Comparison of ENCODE assay signal across 1 cellular context in genomic region chr1:920506-920905, GRCh38.
TF ChIP-seq lines count a peak whose summit lies in the region.

No MANE protein-coding gene starts in this region.

TF ChIP-seq in H1, 55 proteins besides CTCF, POLR2A, EP300 and RAD21:
- TF ChIP-seq RFX5 (IDR thresholded peaks at IDR 0.05; ENCODE audit: borderline replicate concordance, low read depth, low read length) (no peak), POU5F1 (IDR thresholded peaks at IDR 0.05; ENCODE audit: low read depth, low read length) (no peak), SP2 (IDR thresholded peaks at IDR 0.05; ENCODE audit: low read length) (no peak), BRCA1 (IDR thresholded peaks at IDR 0.05; ENCODE audit: low read depth, low read length) (no peak), CHD7 (IDR thresholded peaks at IDR 0.05; ENCODE audit: insufficient replicate concordance, low read length) (no peak), SP4 (IDR thresholded peaks at IDR 0.05; ENCODE audit: low read length) (no peak), GABPA (IDR thresholded peaks at IDR 0.05; ENCODE audit: borderline replicate concordance, insufficient read depth, low read length) (no peak), KDM1A (IDR thresholded peaks at IDR 0.05; ENCODE audit: borderline replicate concordance, low read length) (no peak), CTBP2 (IDR thresholded peaks at IDR 0.05; ENCODE audit: borderline replicate concordance, insufficient read depth, insufficient read length, low read length) (no peak), CHD1 (IDR thresholded peaks at IDR 0.05; ENCODE audit: low read depth, low read length) (no peak), HDAC2 (IDR thresholded peaks at IDR 0.05; ENCODE audit: borderline replicate concordance in 1 of 2, low read depth in 2 of 2, low read length in 2 of 2) (no peak), ATF3 (IDR thresholded peaks at IDR 0.05; ENCODE audit: insufficient read depth, low read depth, low read length) (no peak), MAX (IDR thresholded peaks at IDR 0.05) (no peak), CBX5 (IDR thresholded peaks at IDR 0.05; ENCODE audit: low read depth, low read length) (no peak), CBX8 (IDR thresholded peaks at IDR 0.05; ENCODE audit: borderline replicate concordance, low read depth, low read length) (no peak), TAF7 (optimal IDR thresholded peaks at IDR 0.05; ENCODE audit: borderline replicate concordance, low read depth, low read length) (no peak), MAFK (IDR thresholded peaks at IDR 0.05; ENCODE audit: low read depth, low read length) (no peak), PHF8 (conservative IDR thresholded peaks at IDR 0.05; ENCODE audit: low read depth, low read length) (no peak)
TF ChIP-seq in H1: peak in this region for 0.
